ENCODE assay signal across 9 cellular contexts in genomic region chr10:122703483-122704448, GRCh38. TPM values are rescaled to one million over a fixed set of nuclear protein-coding genes. Genes with fewer than 3 reads are reported as not detected.
DNase-seq lines count a peak whose midpoint lies in the region; ATAC-seq, FAIRE-seq and TF ChIP-seq lines count a peak whose summit lies in the region.
"Had no signal": no experiment of that assay in that cellular context is flagged by ENCODE, and none has a peak within 500 bp of the region (broad histone marks: within the 10 kb centered on the region; RNA-seq: fewer than 3 reads in every experiment).

No MANE protein-coding gene starts in this region.

- peaks cover 9% of the 10 kb centered on the region; the same call in 1 of the 2 replicates for H3K27me3 ChIP-seq in Panc1 (ENCODE audit: control insufficient read depth, insufficient read depth, low read length)
- no peaks in the 10 kb centered on the region for H3K27me3 ChIP-seq in vagina

- H3K27ac ChIP-seq in Panc1 (ENCODE audit: low read length) (no peak overlapping the region), vagina (no peak overlapping the region)

- intact Hi-C loops in Right ventricle myocardium inferior (cut with DNase I), result loop anchor here (1.0 to 5.0 kb wide), 3 partner anchors 55 to 406 kb away; no protein-coding TSS in a partner anchor
- intact Hi-C loops in cardiac septum (cut with DNase I), result loop anchor here (1.0 to 5.0 kb wide), 3 partner anchors 55 to 406 kb away; no protein-coding TSS in a partner anchor
- intact Hi-C loops in Panc1 (cut with micrococcal nuclease; ENCODE audit: unreplicated experiment), result loop anchor here (1.0 to 2.0 kb wide), 4 partner anchors 55 to 405 kb away; no protein-coding TSS in a partner anchor
- intact Hi-C loops in vagina (cut with DNase I), result loop anchor here (10.0 kb wide), 1 partner anchor 59 kb away; no protein-coding TSS in a partner anchor

- CTCF ChIA-PET in Panc1 (lab: Charles Lee), result no interaction called here

- DNase-seq in Right ventricle myocardium inferior (ENCODE audit: missing footprints) (peak; percentile 74), cardiac septum (ENCODE audit: low spot score) (no peak), HTR-8/SVneo (ENCODE audit: insufficient read length, low spot score) (peak; percentile 51), Panc1 (ENCODE audit: low read depth, low spot score) (peak; percentile 41), glomerular endothelial cell (ENCODE audit: extremely low read depth, low read depth, low spot score) (peak; percentile 14), pons (ENCODE audit: low spot score) (peak; percentile 84), vagina (ENCODE audit: extremely low spot score in 2 of 2) (no peak)
- peak; percentile 76 for DNase-seq in activated effector memory CD4-positive, alpha-beta T cell treated with anti-CD3 and anti-CD28 coated beads, Interleukin-2, amount 50 U/mL, for 16 hours

- TF ChIP-seq CTCF in Panc1 (IDR thresholded peaks at IDR 0.05) (peak; percentile 98), vagina (IDR thresholded peaks at IDR 0.05) (peak in 2 of 3 experiments; percentile 15 to 36)

- FAIRE-seq in HTR-8/SVneo (lab: Jason Lieb, UNC), result no peak

- BruUV-seq in Panc1 (replicated peaks; lab: Mats Ljungman, UMichigan), result no TSS peak

- no peaks in the 10 kb centered on the region for H3K4me1 ChIP-seq in Panc1 (ENCODE audit: control insufficient read depth, insufficient read depth, low read length)
- no peaks in the 10 kb centered on the region for H3K4me1 ChIP-seq in vagina

- H3K4me3 ChIP-seq in Panc1 (ENCODE audit: low read depth in 2 of 2, low read length in 2 of 2), result no peak overlapping the region
- H3K4me3 ChIP-seq in vagina, result no peak overlapping the region

- in situ Hi-C loops in Panc1 (cut with HindIII; ENCODE audit: low pct_unique_long_range_greater_than_20kb, low sequenced_read_pairs), result no loop called here

- TF ChIP-seq POLR2A in vagina (IDR thresholded peaks at IDR 0.05), result no peak

- H3K9me3 ChIP-seq in Panc1 (ENCODE audit: control insufficient read depth, insufficient read depth, low read depth, low read length), result no peaks in the 10 kb centered on the region
- H3K9me3 ChIP-seq in vagina, result no peaks in the 10 kb centered on the region

- POLR2A ChIA-PET in Panc1 (lab: Charles Lee), result no interaction called here

- ATAC-seq in Right ventricle myocardium inferior (peak; percentile 92), Panc1 (peak; percentile 99)

- H3K36me3 ChIP-seq in Panc1 (ENCODE audit: control insufficient read depth, insufficient read depth, low read length) (no peaks in the 10 kb centered on the region), vagina (no peaks in the 10 kb centered on the region)

RNA-seq across cellular contexts. Expression of gene C10orf120, which starts 4.1 kb away (rescaled TPM):
- total RNA-seq in Right ventricle myocardium inferior, result not detected
- total RNA-seq in cardiac septum, result not detected
- not detected for total RNA-seq in Panc1 (2021; ENCODE audit: unreplicated experiment)
- polyA plus RNA-seq in Panc1 (2012; ENCODE audit: insufficient read length), result not detected
- not detected in 2 replicates for total RNA-seq in glomerular endothelial cell
- total RNA-seq in vagina, result not detected
- total RNA-seq: mononuclear cell had no signal

Comparison
In these comparisons a context has a peak if more than half of its experiments do, and no peak if none do; other contexts are left out.
1. DNase-seq: peak in Right ventricle myocardium inferior (single experiment), HTR-8/SVneo (single experiment), Panc1 (single experiment), activated effector memory CD4-positive, alpha-beta T cell treated with anti-CD3 and anti-CD28 coated beads, Interleukin-2, amount 50 U/mL, for 16 hours (single experiment), glomerular endothelial cell (single experiment) and pons (single experiment); none in cardiac septum (single experiment) and vagina (0 of 2).